8 cellular contexts compared by ENCODE assay signal in the genomic region with DNA sequence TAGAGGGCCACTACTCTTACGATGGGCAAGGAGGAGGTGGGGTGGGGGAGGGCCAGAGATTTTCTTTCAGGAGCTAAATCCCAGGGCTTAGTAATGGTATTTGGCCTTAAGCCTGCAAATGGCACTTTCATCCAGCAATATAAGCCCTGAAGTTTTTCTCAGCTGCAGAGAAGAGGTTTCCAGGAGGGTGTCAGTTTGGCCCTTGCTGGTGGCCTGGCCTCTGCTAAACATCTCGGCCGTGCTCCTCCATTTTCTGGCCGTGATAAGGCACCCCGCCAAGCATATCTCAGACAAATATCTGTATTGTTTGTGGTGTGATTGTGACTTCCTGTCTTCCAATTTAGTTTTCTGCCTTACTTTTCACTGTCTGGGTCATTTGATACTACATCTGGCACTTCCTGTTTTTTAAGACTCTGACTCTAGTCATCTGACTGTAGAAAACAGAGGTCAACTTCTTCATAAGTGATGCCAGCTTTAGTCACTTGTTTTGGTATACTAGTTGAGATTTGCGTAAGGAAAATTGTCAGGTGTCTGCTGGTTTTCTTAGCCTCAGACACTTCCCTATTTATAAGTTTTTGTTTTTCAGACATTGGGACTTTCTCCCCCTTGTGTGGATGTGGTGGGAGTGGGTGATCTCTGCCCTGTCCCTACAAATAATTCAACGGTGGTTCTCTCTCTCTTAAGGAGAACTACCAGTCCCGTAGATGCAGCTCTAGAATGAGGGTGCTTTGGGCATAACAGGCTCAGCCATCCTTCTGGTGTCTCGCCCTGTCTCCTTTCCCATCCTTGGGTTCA.
DNase-seq lines count a peak whose midpoint lies in the region; ATAC-seq and TF ChIP-seq lines count a peak whose summit lies in the region.

No MANE protein-coding gene starts in this region.

- no peak overlapping the region for H3K4me3 ChIP-seq in A673 (ENCODE audit: low read depth, low read length, poor library complexity, severe bottlenecking)

- peak; percentile 29 for DNase-seq in A673 (ENCODE audit: low spot score)
- DNase-seq in SIG-M5 treated with dmso at 0.1 percent for 504 hours (lab: John Stamatoyannopoulos, UW; ENCODE audit: unreplicated experiment), result peak; percentile 97
- peak; percentile 39 for DNase-seq in midbrain (lab: John Stamatoyannopoulos, UW)
- no peak for DNase-seq in G401 (ENCODE audit: low spot score)
- no peak for DNase-seq in cortex of kidney (lab: John Stamatoyannopoulos, UW)

- peak; percentile 81 for ATAC-seq in HG03139 (IDR thresholded peaks at IDR 0.05; ENCODE audit: unreplicated experiment)

- H3K36me3 ChIP-seq in A673 (ENCODE audit: insufficient read depth, low read length, poor library complexity, severe bottlenecking), result no peaks in the 10 kb centered on the region

- no peaks in the 10 kb centered on the region for H3K4me1 ChIP-seq in A673 (ENCODE audit: insufficient read depth, low read length, poor library complexity, severe bottlenecking)

- H3K9me3 ChIP-seq in A673 (ENCODE audit: low read depth, low read length, poor library complexity, severe bottlenecking), result no peaks in the 10 kb centered on the region

- peaks cover 0 to 2% (median 0%) of the 10 kb centered on the region in 5 experiments for H3K9me3 Mint-ChIP-seq in brain

- no peaks in the 10 kb centered on the region for H3K27me3 ChIP-seq in A673 (replicated peaks; ENCODE audit: insufficient read depth, low read depth, low read length, poor library complexity)

- peaks cover 28% of the 10 kb centered on the region for H3K4me1 Mint-ChIP-seq in brain

- peak overlapping the region in 3 of 5 experiments; percentile 47 to 75 (median 65) for H3K27ac Mint-ChIP-seq in brain

- POLR2A ChIA-PET in A673 (lab: Charles Lee; ENCODE audit: low non-redundant PET), result no interaction called here

- peaks cover 11% of the 10 kb centered on the region for H3K27me3 Mint-ChIP-seq in brain

- CTCF ChIA-PET in A673 (lab: Charles Lee), result no interaction called here

- TF ChIP-seq CTCF in A673 (conservative IDR thresholded peaks at IDR 0.05; ENCODE audit: low read depth, low read length), result no peak
- no peak for TF ChIP-seq CTCF in brain (conservative IDR thresholded peaks at IDR 0.05)

- BruUV-seq in A673 (replicated peaks; lab: Mats Ljungman, UMichigan), result no TSS peak

- H3K27ac ChIP-seq in A673 (ENCODE audit: low read depth, low read length, poor library complexity, severe bottlenecking), result no peak overlapping the region

- no peaks in the 10 kb centered on the region for H3K36me3 Mint-ChIP-seq in brain

- in situ Hi-C loops in G401 (cut with HindIII; ENCODE audit: low sequenced_read_pairs), result no loop called here

- H3K4me3 Mint-ChIP-seq in brain, result no peak overlapping the region

- intact Hi-C loops in A673 (cut with micrococcal nuclease; ENCODE audit: unreplicated experiment), result no loop called here

- TF ChIP-seq POLR2A in GM19099 (IDR thresholded peaks at IDR 0.05; ENCODE audit: extremely low read depth, insufficient read length, low read depth), result peak; percentile 31

Comparison
In these comparisons a context has a peak if more than half of its experiments do, and no peak if none do; other contexts are left out.
1. DNase-seq: peak in A673 (single experiment), SIG-M5 treated with dmso at 0.1 percent for 504 hours (single experiment) and midbrain (single experiment); none in G401 (single experiment) and cortex of kidney (single experiment).